In the genomic region with DNA sequence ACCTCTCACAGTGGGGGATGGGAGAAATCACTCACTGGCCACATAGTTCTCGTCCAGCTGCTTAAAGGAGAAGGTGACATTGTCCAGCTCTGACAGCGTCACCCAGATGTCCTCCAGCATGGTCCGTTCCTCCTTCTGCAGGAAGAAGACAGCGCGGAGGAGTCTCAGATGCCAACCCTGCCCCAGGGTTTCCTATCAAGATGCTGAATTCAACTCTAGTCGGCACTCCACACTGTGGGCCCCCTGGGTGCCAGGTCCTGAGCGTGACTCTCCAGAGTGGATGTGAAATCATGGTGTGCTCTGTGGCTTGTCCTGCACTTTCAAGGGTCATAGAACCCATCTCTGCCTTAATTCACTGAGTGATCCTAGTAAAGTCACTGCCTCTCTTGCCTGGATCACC, we compare ENCODE assay signal across 18 cellular contexts.
A peak's percentile ranks its signal among the peaks of the same experiment; 100 is the strongest.
DNase-seq lines count a peak whose midpoint lies in the region; ATAC-seq lines count a peak whose summit lies in the region.
"Had no signal": no experiment of that assay in that cellular context is flagged by ENCODE, and none has a peak within 500 bp of the region (broad histone marks: within the 10 kb centered on the region; RNA-seq: fewer than 3 reads in every experiment).

No MANE protein-coding gene starts in this region.

- no peak for ATAC-seq in T-helper 17 cell
- ATAC-seq in stimulated activated memory B cell treated with anti-CD40 and anti-IgM and Interleukin-4, amounts not matched to agents 10 μg/mL and 1 μg/mL and 100 μg/mL, for 72 hours: no peak
- ATAC-seq in HG03442 (IDR thresholded peaks at IDR 0.05; ENCODE audit: unreplicated experiment): no peak

- no peak for DNase-seq in activated CD4-positive, alpha-beta memory T cell treated with anti-CD3 and anti-CD28 coated beads, Interleukin-2, amount 10 ng/mL, durations not matched to agents 7 days and 5 days
- no peak for DNase-seq in activated CD4-positive, alpha-beta memory T cell treated with anti-CD3 and anti-CD28 coated beads for 36 hours
- DNase-seq in T-helper 17 cell (no peak), immature natural killer cell (no peak), midbrain (lab: John Stamatoyannopoulos, UW) (no peak), anterior cingulate cortex (lab: John Stamatoyannopoulos, UW) (no peak)
- DNase-seq: Caco-2, DMS53, H9, NCI-H1417, NCI-H1930, NCI-H2171, NCI-H446 treated with DMSO at 0.1 percent for 48 hours, NCI-H82, SHP77 had no signal

- POLR2A ChIA-PET in activated CD4-positive, alpha-beta memory T cell treated with anti-CD3 and anti-CD28 coated beads, Interleukin-2, amount 10 ng/mL, durations not matched to agents 7 days and 5 days (lab: Charles Lee): no interaction called here
- POLR2A ChIA-PET in activated CD4-positive, alpha-beta memory T cell treated with anti-CD3 and anti-CD28 coated beads for 36 hours (lab: Charles Lee): no interaction called here

- intact Hi-C loops in activated CD4-positive, alpha-beta memory T cell treated with anti-CD3 and anti-CD28 coated beads for 36 hours (cut with micrococcal nuclease): no loop called here

- CTCF ChIA-PET in activated CD4-positive, alpha-beta memory T cell treated with anti-CD3 and anti-CD28 coated beads, Interleukin-2, amount 10 ng/mL, durations not matched to agents 7 days and 5 days (lab: Charles Lee): interaction anchor here (0.9 to 3.2 kb wide), 4 partner anchors 13 to 271 kb away, joined by 3 to 20 read pairs (median 6); no protein-coding TSS in a partner anchor
- CTCF ChIA-PET in activated CD4-positive, alpha-beta memory T cell treated with anti-CD3 and anti-CD28 coated beads for 36 hours (lab: Charles Lee): interaction anchor here (0.7 to 3.9 kb wide), 11 partner anchors 9 to 907 kb away, joined by 3 to 26 read pairs (median 4); no protein-coding TSS in a partner anchor

- H3K27me3 Mint-ChIP-seq in activated CD4-positive, alpha-beta memory T cell treated with anti-CD3 and anti-CD28 coated beads, Interleukin-2, amount 10 ng/mL, durations not matched to agents 7 days and 5 days: no peaks in the 10 kb centered on the region
- H3K27me3 Mint-ChIP-seq in activated CD4-positive, alpha-beta memory T cell treated with anti-CD3 and anti-CD28 coated beads for 36 hours: no peaks in the 10 kb centered on the region
- H3K27me3 Mint-ChIP-seq in T-helper 17 cell (no peaks in the 10 kb centered on the region), immature natural killer cell (ENCODE audit: low read depth in 3 of 3) (peaks cover 31 to 67% (median 43%) of the 10 kb centered on the region in 3 donors)
- H3K27me3 Mint-ChIP-seq in stimulated activated memory B cell treated with anti-CD40 and anti-IgM and Interleukin-4, amounts not matched to agents 10 μg/mL and 1 μg/mL and 100 μg/mL, for 72 hours: no peaks in the 10 kb centered on the region

- H3K9me3 Mint-ChIP-seq in activated CD4-positive, alpha-beta memory T cell treated with anti-CD3 and anti-CD28 coated beads, Interleukin-2, amount 10 ng/mL, durations not matched to agents 7 days and 5 days: no peaks in the 10 kb centered on the region
- no peaks in the 10 kb centered on the region for H3K9me3 Mint-ChIP-seq in activated CD4-positive, alpha-beta memory T cell treated with anti-CD3 and anti-CD28 coated beads for 36 hours
- H3K9me3 Mint-ChIP-seq in immature natural killer cell: peaks cover 0 to 1% (median 0%) of the 10 kb centered on the region in 6 donors
- H3K9me3 Mint-ChIP-seq in stimulated activated memory B cell treated with anti-CD40 and anti-IgM and Interleukin-4, amounts not matched to agents 10 μg/mL and 1 μg/mL and 100 μg/mL, for 72 hours: no peaks in the 10 kb centered on the region
- H3K9me3 Mint-ChIP-seq: H9 had no signal

- H3K4me1 Mint-ChIP-seq in activated CD4-positive, alpha-beta memory T cell treated with anti-CD3 and anti-CD28 coated beads, Interleukin-2, amount 10 ng/mL, durations not matched to agents 7 days and 5 days: peaks cover 41% of the 10 kb centered on the region
- H3K4me1 Mint-ChIP-seq in activated CD4-positive, alpha-beta memory T cell treated with anti-CD3 and anti-CD28 coated beads for 36 hours (ENCODE audit: low read depth): peaks cover 5% of the 10 kb centered on the region
- H3K4me1 Mint-ChIP-seq in T-helper 17 cell (peaks cover 17% of the 10 kb centered on the region), immature natural killer cell (peaks cover 42 to 50% of the 10 kb centered on the region in 2 donors)
- H3K4me1 Mint-ChIP-seq in stimulated activated memory B cell treated with anti-CD40 and anti-IgM and Interleukin-4, amounts not matched to agents 10 μg/mL and 1 μg/mL and 100 μg/mL, for 72 hours: no peaks in the 10 kb centered on the region

- no peaks in the 10 kb centered on the region for H3K9me3 ChIP-seq in T-helper 17 cell (ENCODE audit: control insufficient read depth, low read length, poor library complexity, severe bottlenecking)
- H3K9me3 ChIP-seq: BLaER1, Caco-2 had no signal

- peak overlapping the region; percentile 1 for H3K27ac Mint-ChIP-seq in activated CD4-positive, alpha-beta memory T cell treated with anti-CD3 and anti-CD28 coated beads, Interleukin-2, amount 10 ng/mL, durations not matched to agents 7 days and 5 days
- H3K27ac Mint-ChIP-seq in activated CD4-positive, alpha-beta memory T cell treated with anti-CD3 and anti-CD28 coated beads for 36 hours: no peak overlapping the region
- H3K27ac Mint-ChIP-seq in T-helper 17 cell: peak overlapping the region; percentile 84
- peak overlapping the region in 5 of 6 donors; percentile 58 to 82 (median 65) for H3K27ac Mint-ChIP-seq in immature natural killer cell
- peak overlapping the region; percentile 59 for H3K27ac Mint-ChIP-seq in stimulated activated memory B cell treated with anti-CD40 and anti-IgM and Interleukin-4, amounts not matched to agents 10 μg/mL and 1 μg/mL and 100 μg/mL, for 72 hours

- no peak overlapping the region for H3K4me3 Mint-ChIP-seq in activated CD4-positive, alpha-beta memory T cell treated with anti-CD3 and anti-CD28 coated beads, Interleukin-2, amount 10 ng/mL, durations not matched to agents 7 days and 5 days
- H3K4me3 Mint-ChIP-seq in activated CD4-positive, alpha-beta memory T cell treated with anti-CD3 and anti-CD28 coated beads for 36 hours: no peak overlapping the region
- H3K4me3 Mint-ChIP-seq in T-helper 17 cell (no peak overlapping the region), immature natural killer cell (no peak overlapping the region)
- H3K4me3 Mint-ChIP-seq in stimulated activated memory B cell treated with anti-CD40 and anti-IgM and Interleukin-4, amounts not matched to agents 10 μg/mL and 1 μg/mL and 100 μg/mL, for 72 hours: no peak overlapping the region
- H3K4me3 Mint-ChIP-seq: H9 had no signal

- peaks cover 68% of the 10 kb centered on the region for H3K36me3 Mint-ChIP-seq in activated CD4-positive, alpha-beta memory T cell treated with anti-CD3 and anti-CD28 coated beads, Interleukin-2, amount 10 ng/mL, durations not matched to agents 7 days and 5 days (ENCODE audit: low read depth)
- peaks cover 34% of the 10 kb centered on the region for H3K36me3 Mint-ChIP-seq in activated CD4-positive, alpha-beta memory T cell treated with anti-CD3 and anti-CD28 coated beads for 36 hours
- H3K36me3 Mint-ChIP-seq in T-helper 17 cell (ENCODE audit: low read depth) (peaks cover 13% of the 10 kb centered on the region), immature natural killer cell (peaks cover 24 to 49% (median 35%) of the 10 kb centered on the region in 3 donors)
- peaks cover 59% of the 10 kb centered on the region for H3K36me3 Mint-ChIP-seq in stimulated activated memory B cell treated with anti-CD40 and anti-IgM and Interleukin-4, amounts not matched to agents 10 μg/mL and 1 μg/mL and 100 μg/mL, for 72 hours
